ENCODE assay signal across 1 cellular context in the genomic region with DNA sequence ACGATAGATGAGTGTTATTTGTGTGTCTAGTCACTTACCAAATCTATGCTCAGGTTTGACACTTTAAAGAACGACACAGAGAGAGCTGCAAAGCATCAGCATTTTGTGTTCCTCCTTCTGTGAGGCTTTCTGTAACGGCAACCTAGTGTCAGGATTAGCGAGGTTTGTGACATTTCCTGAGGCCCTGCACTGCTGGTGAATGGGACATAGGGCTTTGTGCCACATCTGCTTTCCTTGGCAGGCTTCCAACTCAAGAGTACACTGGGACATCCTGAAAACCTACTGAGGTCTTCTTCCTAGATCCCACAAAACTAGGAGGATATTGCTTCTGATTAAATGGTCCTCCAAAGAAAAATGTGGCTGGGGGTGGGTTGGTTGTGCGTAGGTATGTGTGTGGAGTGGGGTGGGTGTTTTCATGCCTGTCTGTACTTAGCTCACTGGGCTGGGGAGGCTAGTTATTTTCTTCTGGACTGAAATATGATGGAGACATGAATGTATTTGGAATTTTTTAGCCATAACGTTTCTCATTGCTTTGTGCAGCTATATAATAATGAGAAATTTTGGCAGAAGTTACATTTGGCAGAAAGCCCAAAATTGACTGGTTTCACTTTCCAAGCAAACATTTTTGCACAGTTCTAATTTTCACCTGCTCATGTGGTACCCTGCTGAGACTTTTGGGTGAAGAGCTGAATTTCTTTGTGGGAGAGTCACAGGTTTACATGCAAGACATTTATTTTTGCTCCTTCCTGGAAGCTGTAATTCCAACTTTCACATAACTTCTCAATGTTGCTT.
TF ChIP-seq lines count a peak whose summit lies in the region.

No MANE protein-coding gene starts in this region.

TF ChIP-seq in GM23338, 12 proteins besides CTCF, POLR2A, EP300 and RAD21 (continued from another document):
- TF ChIP-seq, protein P1, sequence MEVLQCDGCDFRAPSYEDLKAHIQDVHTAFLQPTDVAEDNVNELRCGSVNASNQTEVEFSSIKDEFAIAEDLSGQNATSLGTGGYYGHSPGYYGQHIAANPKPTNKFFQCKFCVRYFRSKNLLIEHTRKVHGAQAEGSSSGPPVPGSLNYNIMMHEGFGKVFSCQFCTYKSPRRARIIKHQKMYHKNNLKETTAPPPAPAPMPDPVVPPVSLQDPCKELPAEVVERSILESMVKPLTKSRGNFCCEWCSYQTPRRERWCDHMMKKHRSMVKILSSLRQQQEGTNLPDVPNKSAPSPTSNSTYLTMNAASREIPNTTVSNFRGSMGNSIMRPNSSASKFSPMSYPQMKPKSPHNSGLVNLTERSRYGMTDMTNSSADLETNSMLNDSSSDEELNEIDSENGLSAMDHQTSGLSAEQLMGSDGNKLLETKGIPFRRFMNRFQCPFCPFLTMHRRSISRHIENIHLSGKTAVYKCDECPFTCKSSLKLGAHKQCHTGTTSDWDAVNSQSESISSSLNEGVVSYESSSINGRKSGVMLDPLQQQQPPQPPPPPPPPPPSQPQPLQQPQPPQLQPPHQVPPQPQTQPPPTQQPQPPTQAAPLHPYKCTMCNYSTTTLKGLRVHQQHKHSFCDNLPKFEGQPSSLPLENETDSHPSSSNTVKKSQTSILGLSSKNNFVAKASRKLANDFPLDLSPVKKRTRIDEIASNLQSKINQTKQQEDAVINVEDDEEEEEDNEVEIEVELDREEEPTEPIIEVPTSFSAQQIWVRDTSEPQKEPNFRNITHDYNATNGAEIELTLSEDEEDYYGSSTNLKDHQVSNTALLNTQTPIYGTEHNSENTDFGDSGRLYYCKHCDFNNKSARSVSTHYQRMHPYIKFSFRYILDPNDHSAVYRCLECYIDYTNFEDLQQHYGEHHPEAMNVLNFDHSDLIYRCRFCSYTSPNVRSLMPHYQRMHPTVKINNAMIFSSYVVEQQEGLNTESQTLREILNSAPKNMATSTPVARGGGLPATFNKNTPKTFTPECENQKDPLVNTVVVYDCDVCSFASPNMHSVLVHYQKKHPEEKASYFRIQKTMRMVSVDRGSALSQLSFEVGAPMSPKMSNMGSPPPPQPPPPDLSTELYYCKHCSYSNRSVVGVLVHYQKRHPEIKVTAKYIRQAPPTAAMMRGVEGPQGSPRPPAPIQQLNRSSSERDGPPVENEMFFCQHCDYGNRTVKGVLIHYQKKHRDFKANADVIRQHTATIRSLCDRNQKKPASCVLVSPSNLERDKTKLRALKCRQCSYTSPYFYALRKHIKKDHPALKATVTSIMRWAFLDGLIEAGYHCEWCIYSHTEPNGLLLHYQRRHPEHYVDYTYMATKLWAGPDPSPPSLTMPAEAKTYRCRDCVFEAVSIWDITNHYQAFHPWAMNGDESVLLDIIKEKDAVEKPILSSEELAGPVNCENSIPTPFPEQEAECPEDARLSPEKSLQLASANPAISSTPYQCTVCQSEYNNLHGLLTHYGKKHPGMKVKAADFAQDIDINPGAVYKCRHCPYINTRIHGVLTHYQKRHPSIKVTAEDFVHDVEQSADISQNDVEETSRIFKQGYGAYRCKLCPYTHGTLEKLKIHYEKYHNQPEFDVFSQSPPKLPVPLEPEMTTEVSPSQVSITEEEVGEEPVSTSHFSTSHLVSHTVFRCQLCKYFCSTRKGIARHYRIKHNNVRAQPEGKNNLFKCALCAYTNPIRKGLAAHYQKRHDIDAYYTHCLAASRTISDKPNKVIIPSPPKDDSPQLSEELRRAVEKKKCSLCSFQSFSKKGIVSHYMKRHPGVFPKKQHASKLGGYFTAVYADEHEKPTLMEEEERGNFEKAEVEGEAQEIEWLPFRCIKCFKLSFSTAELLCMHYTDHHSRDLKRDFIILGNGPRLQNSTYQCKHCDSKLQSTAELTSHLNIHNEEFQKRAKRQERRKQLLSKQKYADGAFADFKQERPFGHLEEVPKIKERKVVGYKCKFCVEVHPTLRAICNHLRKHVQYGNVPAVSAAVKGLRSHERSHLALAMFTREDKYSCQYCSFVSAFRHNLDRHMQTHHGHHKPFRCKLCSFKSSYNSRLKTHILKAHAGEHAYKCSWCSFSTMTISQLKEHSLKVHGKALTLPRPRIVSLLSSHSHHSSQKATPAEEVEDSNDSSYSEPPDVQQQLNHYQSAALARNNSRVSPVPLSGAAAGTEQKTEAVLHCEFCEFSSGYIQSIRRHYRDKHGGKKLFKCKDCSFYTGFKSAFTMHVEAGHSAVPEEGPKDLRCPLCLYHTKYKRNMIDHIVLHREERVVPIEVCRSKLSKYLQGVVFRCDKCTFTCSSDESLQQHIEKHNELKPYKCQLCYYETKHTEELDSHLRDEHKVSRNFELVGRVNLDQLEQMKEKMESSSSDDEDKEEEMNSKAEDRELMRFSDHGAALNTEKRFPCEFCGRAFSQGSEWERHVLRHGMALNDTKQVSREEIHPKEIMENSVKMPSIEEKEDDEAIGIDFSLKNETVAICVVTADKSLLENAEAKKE (CRISPR knock-in tag; IDR thresholded peaks at IDR 0.05): no peak
- TF ChIP-seq, protein P2, sequence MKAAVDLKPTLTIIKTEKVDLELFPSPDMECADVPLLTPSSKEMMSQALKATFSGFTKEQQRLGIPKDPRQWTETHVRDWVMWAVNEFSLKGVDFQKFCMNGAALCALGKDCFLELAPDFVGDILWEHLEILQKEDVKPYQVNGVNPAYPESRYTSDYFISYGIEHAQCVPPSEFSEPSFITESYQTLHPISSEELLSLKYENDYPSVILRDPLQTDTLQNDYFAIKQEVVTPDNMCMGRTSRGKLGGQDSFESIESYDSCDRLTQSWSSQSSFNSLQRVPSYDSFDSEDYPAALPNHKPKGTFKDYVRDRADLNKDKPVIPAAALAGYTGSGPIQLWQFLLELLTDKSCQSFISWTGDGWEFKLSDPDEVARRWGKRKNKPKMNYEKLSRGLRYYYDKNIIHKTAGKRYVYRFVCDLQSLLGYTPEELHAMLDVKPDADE (IDR thresholded peaks at IDR 0.05): no peak
- TF ChIP-seq STAT1 (IDR thresholded peaks at IDR 0.05; ENCODE audit: unreplicated experiment): no peak
- TF ChIP-seq JUNB (IDR thresholded peaks at IDR 0.05; ENCODE audit: unreplicated experiment): no peak
- no peak for TF ChIP-seq EZH2phosphoT487 (IDR thresholded peaks at IDR 0.05; ENCODE audit: unreplicated experiment)
- no peak for TF ChIP-seq CREB1 (CRISPR knock-in tag; IDR thresholded peaks at IDR 0.05; ENCODE audit: low read depth)
- no peak for TF ChIP-seq EZH2 (IDR thresholded peaks at IDR 0.05; ENCODE audit: low read depth, unreplicated experiment)
